Comparison of ENCODE assay signal across 8 cellular contexts in genomic region chr17:32927724-32928526, GRCh38. TPM values are rescaled to one million over a fixed set of nuclear protein-coding genes. Genes with fewer than 3 reads are reported as not detected.
DNase-seq lines count a peak whose midpoint lies in the region; ATAC-seq and TF ChIP-seq lines count a peak whose summit lies in the region.

TSS of gene TMEM98 (plus strand) at chr17:32928153. CDS start at chr17:32931529, 3,376 bp downstream.

- H3K4me3 ChIP-seq in AG04449 (ENCODE audit: low read depth, low read length) (peak within 1 kb of the TSS; percentile 70), heart right ventricle (peak within 1 kb of the TSS; percentile 28 to 68 (median 59))

- no peaks in the 10 kb centered on the region for H3K9me3 Mint-ChIP-seq in activated naive CD8-positive, alpha-beta T cell treated with anti-CD3 and anti-CD28 coated beads, Interleukin-2, amount 10 ng/mL, durations not matched to agents 7 days and 5 days

- H3K9me3 ChIP-seq in heart right ventricle = no peaks in the 10 kb centered on the region

- H3K27ac ChIP-seq in heart right ventricle = peak within 1 kb of the TSS in 7 of 10 donors; percentile 14 to 64 (median 50)

- H3K4me1 ChIP-seq in heart right ventricle = peaks cover 0 to 7% (median 6%) of the 10 kb centered on the region in 9 donors

- no peaks in the 10 kb centered on the region for H3K36me3 Mint-ChIP-seq in activated naive CD8-positive, alpha-beta T cell treated with anti-CD3 and anti-CD28 coated beads, Interleukin-2, amount 10 ng/mL, durations not matched to agents 7 days and 5 days

- H3K27me3 Mint-ChIP-seq in activated naive CD8-positive, alpha-beta T cell treated with anti-CD3 and anti-CD28 coated beads, Interleukin-2, amount 10 ng/mL, durations not matched to agents 7 days and 5 days = peaks cover 52% of the 10 kb centered on the region

- peaks cover 0 to 3% (median 0%) of the 10 kb centered on the region in 9 donors for H3K36me3 ChIP-seq in heart right ventricle

- no peaks in the 10 kb centered on the region for H3K4me1 Mint-ChIP-seq in activated naive CD8-positive, alpha-beta T cell treated with anti-CD3 and anti-CD28 coated beads, Interleukin-2, amount 10 ng/mL, durations not matched to agents 7 days and 5 days

- ATAC-seq in activated naive CD8-positive, alpha-beta T cell treated with anti-CD3 and anti-CD28 coated beads, Interleukin-2, amount 10 ng/mL, durations not matched to agents 7 days and 5 days (ENCODE audit: low read depth) = no peak
- peak in 7 of 8 donors; percentile 27 to 81 (median 71) for ATAC-seq in heart right ventricle
- peak; percentile 58 for ATAC-seq in omental fat pad (ENCODE audit: low FRiP score)
- ATAC-seq in HG03342 (IDR thresholded peaks at IDR 0.05; ENCODE audit: unreplicated experiment) = no peak
- ATAC-seq in GM21526 (IDR thresholded peaks at IDR 0.05; ENCODE audit: low FRiP score, unreplicated experiment) = no peak

- H3K4me3 Mint-ChIP-seq in activated naive CD8-positive, alpha-beta T cell treated with anti-CD3 and anti-CD28 coated beads, Interleukin-2, amount 10 ng/mL, durations not matched to agents 7 days and 5 days = peak within 1 kb of the TSS; percentile 59

- H3K27ac Mint-ChIP-seq in activated naive CD8-positive, alpha-beta T cell treated with anti-CD3 and anti-CD28 coated beads, Interleukin-2, amount 10 ng/mL, durations not matched to agents 7 days and 5 days = no peak within 1 kb of the TSS

- TF ChIP-seq CTCF in AG04449 (IDR thresholded peaks at IDR 0.05; ENCODE audit: insufficient read depth, low read length, missing control alignments) (no peak), GM20000 (IDR thresholded peaks at IDR 0.05; ENCODE audit: extremely low read depth, missing control alignments) (no peak), heart right ventricle (IDR thresholded peaks at IDR 0.05) (no peak), omental fat pad (IDR thresholded peaks at IDR 0.05) (no peak)

- DNase-seq in AG04449 (ENCODE audit: low read depth, low spot score) (no peak), GM20000 (ENCODE audit: low spot score) (peak; percentile 45), heart right ventricle (peak; percentile 6 to 27), omental fat pad (ENCODE audit: low spot score) (no peak), NK-92 (lab: John Stamatoyannopoulos, UW; ENCODE audit: unreplicated experiment) (no peak)
- DNase-seq in activated naive CD8-positive, alpha-beta T cell treated with anti-CD3 and anti-CD28 coated beads, Interleukin-2, amount 10 ng/mL, durations not matched to agents 7 days and 5 days = peak; percentile 37

- CTCF ChIA-PET in AG04449 (lab: Yijun Ruan, JAX) = interaction anchor here (1.3 to 6.1 kb wide), 8 partner anchors 10 to 145 kb away, joined by 3 to 27 read pairs (median 6); partner anchors contain the start of gene MYO1D

- peaks cover 0 to 44% (median 22%) of the 10 kb centered on the region in 7 donors for H3K27me3 ChIP-seq in heart right ventricle

- POLR2A ChIA-PET in AG04449 (lab: Yijun Ruan, JAX) = interaction anchor here (0.7 kb wide), 1 partner anchor 16 kb away, joined by 3 read pairs; no protein-coding TSS in a partner anchor
- POLR2A ChIA-PET in activated naive CD8-positive, alpha-beta T cell treated with anti-CD3 and anti-CD28 coated beads, Interleukin-2, amount 10 ng/mL, durations not matched to agents 7 days and 5 days (lab: Charles Lee) = no interaction called here

- WGBS in heart right ventricle, 2 donors = 0 to 1% methylated on average over 76 to 89 of the region's 98 CpGs

- intact Hi-C loops in heart right ventricle (cut with DNase I) = no loop called here

RNA-seq across cellular contexts. Expression of gene TMEM98, which starts in this region (rescaled TPM):
- total RNA-seq in activated naive CD8-positive, alpha-beta T cell treated with anti-CD3 and anti-CD28 coated beads, Interleukin-2, amount 10 ng/mL, durations not matched to agents 7 days and 5 days = not detected
- total RNA-seq in heart right ventricle (10 to 100 TPM in 5 of 10 donors, 1 to 10 TPM in 5; 6.7 to 14.0 (median 9.9) TPM), omental fat pad (100 to 1,000 TPM in 1 of 4 donors, 10 to 100 TPM in 3; 44.6 to 193 (median 80.3) TPM)
- polyA plus RNA-seq in heart right ventricle = 10 to 100 TPM in 1 of 2 donors, 1 to 10 TPM in 1; 5.2 to 19.5 TPM

Comparison
In these comparisons a context has a peak if more than half of its experiments do, and no peak if none do; other contexts are left out.
1. RNA of gene TMEM98 (total RNA-seq): 44.6 to 193 TPM in omental fat pad and 6.7 to 14.0 TPM in heart right ventricle; not detected in activated naive CD8-positive, alpha-beta T cell treated with anti-CD3 and anti-CD28 coated beads, Interleukin-2, amount 10 ng/mL, durations not matched to agents 7 days and 5 days; every median in the first group is over 4 times any median in the second.
2. Peak in DNase-seq in activated naive CD8-positive, alpha-beta T cell treated with anti-CD3 and anti-CD28 coated beads, Interleukin-2, amount 10 ng/mL, durations not matched to agents 7 days and 5 days; RNA of the gene not detected or under 1 TPM.
3. DNase-seq: peak in GM20000 (single experiment) and heart right ventricle (2 of 2); none in AG04449 (single experiment), omental fat pad (single experiment) and NK-92 (single experiment).
4. ATAC-seq: peak in heart right ventricle (7 of 8) and omental fat pad (single experiment); none in activated naive CD8-positive, alpha-beta T cell treated with anti-CD3 and anti-CD28 coated beads, Interleukin-2, amount 10 ng/mL, durations not matched to agents 7 days and 5 days (single experiment), HG03342 (single experiment) and GM21526 (single experiment).